In genomic region chr2:20171445-20171977, GRCh38 we compare ENCODE assay signal across 1 cellular context.
TF ChIP-seq lines count a peak whose summit lies in the region.

No MANE protein-coding gene starts in this region.

TF ChIP-seq in HepG2, 621 proteins besides CTCF, POLR2A, EP300 and RAD21 (continued from another document and continues in another):
- TF ChIP-seq ZBTB25 (CRISPR knock-in tag; IDR thresholded peaks at IDR 0.05) (no peak), ZNF770 (CRISPR knock-in tag; IDR thresholded peaks at IDR 0.05) (no peak), HNRNPK (IDR thresholded peaks at IDR 0.05; ENCODE audit: low read depth, low read length, poor library complexity, severe bottlenecking) (no peak), ETS1 (CRISPR knock-in tag; IDR thresholded peaks at IDR 0.05) (no peak), FIP1L1 (IDR thresholded peaks at IDR 0.05; ENCODE audit: borderline replicate concordance, insufficient read depth, low read depth, low read length) (no peak), ZNF24 (IDR thresholded peaks at IDR 0.05) (no peak), ZC3H4 (CRISPR knock-in tag; IDR thresholded peaks at IDR 0.05; ENCODE audit: borderline replicate concordance) (no peak), ZFY (CRISPR knock-in tag; IDR thresholded peaks at IDR 0.05) (no peak), MIER2 (CRISPR knock-in tag; IDR thresholded peaks at IDR 0.05) (no peak), ZNF280B (CRISPR knock-in tag; IDR thresholded peaks at IDR 0.05; ENCODE audit: borderline replicate concordance) (no peak), FOXM1 (CRISPR knock-in tag; IDR thresholded peaks at IDR 0.05) (no peak), KDM6A (CRISPR knock-in tag; IDR thresholded peaks at IDR 0.05; ENCODE audit: low read depth) (0 out of 2 replicates have a peak, but pooled peaks have one; percentile 19), ISX (CRISPR knock-in tag; conservative IDR thresholded peaks at IDR 0.05) (no peak), ZNF597 (CRISPR knock-in tag; IDR thresholded peaks at IDR 0.05) (no peak), NFKBIZ (CRISPR knock-in tag; IDR thresholded peaks at IDR 0.05) (no peak), ZNF883 (CRISPR knock-in tag; IDR thresholded peaks at IDR 0.05; ENCODE audit: not compliant biosample characterization) (peak; percentile 28), ZFP90 (CRISPR knock-in tag; IDR thresholded peaks at IDR 0.05; ENCODE audit: borderline replicate concordance) (no peak), ZNF414 (CRISPR knock-in tag; IDR thresholded peaks at IDR 0.05) (no peak), ZNF513 (CRISPR knock-in tag; conservative IDR thresholded peaks at IDR 0.05) (no peak), MED1 (CRISPR knock-in tag; IDR thresholded peaks at IDR 0.05) (0 out of 2 replicates have a peak, but pooled peaks have one; percentile 34), MBD4 (IDR thresholded peaks at IDR 0.05; ENCODE audit: borderline replicate concordance, low read length) (no peak), THAP8 (CRISPR knock-in tag; IDR thresholded peaks at IDR 0.05; ENCODE audit: borderline replicate concordance) (no peak), HINFP (CRISPR knock-in tag; IDR thresholded peaks at IDR 0.05; ENCODE audit: low read depth) (no peak), PRPF4 (IDR thresholded peaks at IDR 0.05; ENCODE audit: low read depth, low read length, poor library complexity, severe bottlenecking) (no peak), RXRA (CRISPR knock-in tag; IDR thresholded peaks at IDR 0.05) (peak; percentile 79; the same call in 1 of the 2 replicates), ZFP37 (CRISPR knock-in tag; IDR thresholded peaks at IDR 0.05; ENCODE audit: borderline replicate concordance) (no peak), XRCC5 (optimal IDR thresholded peaks at IDR 0.05; ENCODE audit: low read length) (no peak), ZNF143 (CRISPR knock-in tag; IDR thresholded peaks at IDR 0.05) (0 out of 2 replicates have a peak, but pooled peaks have one; percentile 41), ZNF136 (CRISPR knock-in tag; IDR thresholded peaks at IDR 0.05; ENCODE audit: low read depth) (0 out of 2 replicates have a peak, but pooled peaks have one; percentile 3), PITX1 (CRISPR knock-in tag; IDR thresholded peaks at IDR 0.05) (no peak), U2AF1 (optimal IDR thresholded peaks at IDR 0.05; ENCODE audit: low read depth, low read length) (no peak), RNF2 (conservative IDR thresholded peaks at IDR 0.05; ENCODE audit: low read depth) (no peak), STAT6 (CRISPR knock-in tag; IDR thresholded peaks at IDR 0.05; ENCODE audit: borderline replicate concordance) (no peak), ZNF720 (CRISPR knock-in tag; IDR thresholded peaks at IDR 0.05) (no peak), NFE2L2 (IDR thresholded peaks at IDR 0.05; ENCODE audit: low read length) (no peak), ARID2 (CRISPR knock-in tag; IDR thresholded peaks at IDR 0.05; ENCODE audit: borderline replicate concordance) (no peak), USF2 (IDR thresholded peaks at IDR 0.05; ENCODE audit: low read depth, low read length) (no peak), USF2 (CRISPR knock-in tag; IDR thresholded peaks at IDR 0.05; ENCODE audit: borderline replicate concordance) (no peak), SRSF1 (optimal IDR thresholded peaks at IDR 0.05; ENCODE audit: low read depth, low read length) (no peak), MXD1 (CRISPR knock-in tag; IDR thresholded peaks at IDR 0.05) (0 out of 2 replicates have a peak, but pooled peaks have one; percentile 28), ATRX (CRISPR knock-in tag; IDR thresholded peaks at IDR 0.05; ENCODE audit: borderline replicate concordance) (no peak), NFIC (IDR thresholded peaks at IDR 0.05; ENCODE audit: low read length) (no peak), CREB1 (IDR thresholded peaks at IDR 0.05) (no peak), CREB1 (CRISPR knock-in tag; IDR thresholded peaks at IDR 0.05) (no peak), KDM3A (CRISPR knock-in tag; IDR thresholded peaks at IDR 0.05; ENCODE audit: low read depth) (no peak), MTF1 (CRISPR knock-in tag; IDR thresholded peaks at IDR 0.05) (no peak), KMT2B (CRISPR knock-in tag; IDR thresholded peaks at IDR 0.05) (no peak)
